ENCODE assay signal across 11 cellular contexts in genomic region chr7:25858562-25859411, GRCh38.
DNase-seq lines count a peak whose midpoint lies in the region; ATAC-seq and TF ChIP-seq lines count a peak whose summit lies in the region.
"Had no signal": no experiment of that assay in that cellular context is flagged by ENCODE, and none has a peak within 500 bp of the region (broad histone marks: within the 10 kb centered on the region; RNA-seq: fewer than 3 reads in every experiment).

No MANE protein-coding gene starts in this region.

- TF ChIP-seq EP300 in stomach (IDR thresholded peaks at IDR 0.05) = no peak

- no peaks in the 10 kb centered on the region for H3K27me3 ChIP-seq in Caco-2 (replicated peaks; ENCODE audit: control insufficient read depth, insufficient read depth, low read length)
- peaks cover 72% of the 10 kb centered on the region for H3K27me3 ChIP-seq in HUES48 (ENCODE audit: control insufficient read depth, insufficient read depth, low read length)
- peaks cover 35 to 100% (median 100%) of the 10 kb centered on the region in 3 donors for H3K27me3 ChIP-seq in stomach

- H3K9me3 ChIP-seq in Caco-2 = no peaks in the 10 kb centered on the region
- no peaks in the 10 kb centered on the region for H3K9me3 ChIP-seq in HUES48 (ENCODE audit: control insufficient read depth, insufficient read depth, low read length)
- H3K9me3 ChIP-seq in stomach = peaks cover 6 to 75% (median 43%) of the 10 kb centered on the region in 4 donors

- H3K36me3 ChIP-seq in Caco-2 (ENCODE audit: control insufficient read depth, insufficient read depth, low read length) = no peaks in the 10 kb centered on the region
- no peaks in the 10 kb centered on the region for H3K36me3 ChIP-seq in HUES48 (ENCODE audit: control insufficient read depth, insufficient read depth, low read length)
- no peaks in the 10 kb centered on the region for H3K36me3 ChIP-seq in stomach
- H3K36me3 ChIP-seq: cardiac muscle cell had no signal

- BruUV-seq in Caco-2 (replicated peaks; lab: Mats Ljungman, UMichigan) = no TSS peak

- no peak overlapping the region for H3K9ac ChIP-seq in HUES48 (ENCODE audit: low read depth, low read length)

- POLR2A ChIA-PET in Caco-2 (lab: Charles Lee) = no interaction called here
- POLR2A ChIA-PET in activated naive CD8-positive, alpha-beta T cell treated with anti-CD3 and anti-CD28 coated beads, Interleukin-2, amount 10 ng/mL, durations not matched to agents 7 days and 5 days (lab: Charles Lee) = interaction anchor here (0.7 kb wide), 1 partner anchor 336 kb away, joined by 3 read pairs; no protein-coding TSS in a partner anchor

- H3K27me3 Mint-ChIP-seq in Caco-2 (ENCODE audit: insufficient read depth, unreplicated experiment) (peaks cover 8% of the 10 kb centered on the region), natural killer cell (ENCODE audit: low read depth in 2 of 2) (peaks cover 6 to 56% of the 10 kb centered on the region in 2 donors)
- H3K27me3 Mint-ChIP-seq in activated naive CD8-positive, alpha-beta T cell treated with anti-CD3 and anti-CD28 coated beads, Interleukin-2, amount 10 ng/mL, durations not matched to agents 7 days and 5 days = peaks cover 61% of the 10 kb centered on the region
- H3K27me3 Mint-ChIP-seq in effector memory CD8-positive, alpha-beta T cell = peaks cover 30 to 32% of the 10 kb centered on the region in 2 donors

- no peaks in the 10 kb centered on the region for H3K4me1 ChIP-seq in Caco-2
- H3K4me1 ChIP-seq in HUES48 (ENCODE audit: control insufficient read depth, insufficient read depth, low read length) = peaks cover 59% of the 10 kb centered on the region
- peaks cover 0 to 53% (median 27%) of the 10 kb centered on the region in 4 donors for H3K4me1 ChIP-seq in stomach

- 15 to 40% (median 23%) methylated on average over 35 to 47 of the region's 47 CpGs for WGBS in stomach, 5 donors

- no peaks in the 10 kb centered on the region for H3K9me3 Mint-ChIP-seq in Caco-2 (ENCODE audit: unreplicated experiment)
- H3K9me3 Mint-ChIP-seq in activated naive CD8-positive, alpha-beta T cell treated with anti-CD3 and anti-CD28 coated beads, Interleukin-2, amount 10 ng/mL, durations not matched to agents 7 days and 5 days = peaks cover 3% of the 10 kb centered on the region
- peaks cover 3 to 12% of the 10 kb centered on the region in 2 donors for H3K9me3 Mint-ChIP-seq in natural killer cell
- H3K9me3 Mint-ChIP-seq in effector memory CD8-positive, alpha-beta T cell = peaks cover 0 to 10% of the 10 kb centered on the region in 2 donors

- intact Hi-C loops in Caco-2 (cut with micrococcal nuclease; ENCODE audit: unreplicated experiment) (loop anchor here (10.0 kb wide), 1 partner anchor 734 kb away; the partner anchor contains the start of gene CYCS), natural killer cell (cut with micrococcal nuclease) (loop anchor here (5.0 kb wide), 1 partner anchor 1384 kb away; the partner anchor contains the start of gene EVX1), stomach (cut with DNase I; ENCODE audit: low total_unique reads) (no loop called here)

- no peak for TF ChIP-seq POLR2A in stomach (IDR thresholded peaks at IDR 0.05)

- H3K4me3 ChIP-seq in Caco-2 (ENCODE audit: low read depth, low read length) (peak overlapping the region; percentile 66), HUES48 (ENCODE audit: low read depth, low read length) (peak overlapping the region; percentile 83), stomach (no peak overlapping the region)

- H3K27ac ChIP-seq in HUES48 (ENCODE audit: low read depth, low read length) (no peak overlapping the region), stomach (no peak overlapping the region)
- H3K27ac ChIP-seq: cardiac muscle cell had no signal

- DNase-seq in Caco-2 = peak in 1 of 2 experiments; percentile 36
- DNase-seq in activated naive CD8-positive, alpha-beta T cell treated with anti-CD3 and anti-CD28 coated beads, Interleukin-2, amount 10 ng/mL, durations not matched to agents 7 days and 5 days = peak; percentile 38
- DNase-seq in natural killer cell = no peak
- no peak for DNase-seq in stomach
- no peak for DNase-seq in effector memory CD8-positive, alpha-beta T cell
- DNase-seq in midbrain (lab: John Stamatoyannopoulos, UW) = no peak
- DNase-seq: KBM-7, NCI-H69 had no signal

- TF ChIP-seq CTCF in Caco-2 (IDR thresholded peaks at IDR 0.05; ENCODE audit: insufficient read depth in 1 of 2, low read depth in 1 of 2, low read length in 1 of 2, severe bottlenecking in 1 of 2, unreplicated experiment in 1 of 2) = no peak
- TF ChIP-seq CTCF in natural killer cell (IDR thresholded peaks at IDR 0.05) = no peak
- no peak for TF ChIP-seq CTCF in stomach (IDR thresholded peaks at IDR 0.05)

- H3K4me3 Mint-ChIP-seq in Caco-2 (ENCODE audit: unreplicated experiment) (no peak overlapping the region), natural killer cell (peak overlapping the region; percentile 58)
- peak overlapping the region; percentile 26 for H3K4me3 Mint-ChIP-seq in activated naive CD8-positive, alpha-beta T cell treated with anti-CD3 and anti-CD28 coated beads, Interleukin-2, amount 10 ng/mL, durations not matched to agents 7 days and 5 days
- H3K4me3 Mint-ChIP-seq in effector memory CD8-positive, alpha-beta T cell = peak overlapping the region in 1 of 2 donors; percentile 52

- H3K27ac Mint-ChIP-seq in Caco-2 (ENCODE audit: unreplicated experiment) (no peak overlapping the region), natural killer cell (peak overlapping the region in 1 of 2 donors; percentile 82)
- H3K27ac Mint-ChIP-seq in activated naive CD8-positive, alpha-beta T cell treated with anti-CD3 and anti-CD28 coated beads, Interleukin-2, amount 10 ng/mL, durations not matched to agents 7 days and 5 days = peak overlapping the region; percentile 26
- H3K27ac Mint-ChIP-seq in effector memory CD8-positive, alpha-beta T cell = no peak overlapping the region

- ATAC-seq in activated naive CD8-positive, alpha-beta T cell treated with anti-CD3 and anti-CD28 coated beads, Interleukin-2, amount 10 ng/mL, durations not matched to agents 7 days and 5 days (ENCODE audit: low read depth) = no peak
- ATAC-seq in natural killer cell (no peak), GM18867 (IDR thresholded peaks at IDR 0.05; ENCODE audit: unreplicated experiment) (no peak)
- ATAC-seq in effector memory CD8-positive, alpha-beta T cell (replicated peaks) = no peak

- H3K36me3 Mint-ChIP-seq in Caco-2 (ENCODE audit: insufficient read depth, unreplicated experiment) (peaks cover 17% of the 10 kb centered on the region), natural killer cell (peaks cover 30% of the 10 kb centered on the region)
- H3K36me3 Mint-ChIP-seq in activated naive CD8-positive, alpha-beta T cell treated with anti-CD3 and anti-CD28 coated beads, Interleukin-2, amount 10 ng/mL, durations not matched to agents 7 days and 5 days = peaks cover 7% of the 10 kb centered on the region
- peaks cover 57% of the 10 kb centered on the region for H3K36me3 Mint-ChIP-seq in effector memory CD8-positive, alpha-beta T cell (ENCODE audit: insufficient read depth)

- no peaks in the 10 kb centered on the region for H3K4me1 Mint-ChIP-seq in Caco-2 (ENCODE audit: low read depth, unreplicated experiment)
- peaks cover 31% of the 10 kb centered on the region for H3K4me1 Mint-ChIP-seq in activated naive CD8-positive, alpha-beta T cell treated with anti-CD3 and anti-CD28 coated beads, Interleukin-2, amount 10 ng/mL, durations not matched to agents 7 days and 5 days
- peaks cover 16 to 23% of the 10 kb centered on the region in 2 donors for H3K4me1 Mint-ChIP-seq in natural killer cell
- peaks cover 7 to 10% of the 10 kb centered on the region in 2 donors for H3K4me1 Mint-ChIP-seq in effector memory CD8-positive, alpha-beta T cell (ENCODE audit: low read depth in 2 of 2)

- CTCF ChIA-PET in Caco-2 (lab: Charles Lee) = no interaction called here

Comparison
In these comparisons a context has a peak if more than half of its experiments do, and no peak if none do; other contexts are left out.
1. H3K4me3 ChIP-seq: peak in Caco-2 (single experiment) and HUES48 (single experiment); none in stomach (0 of 4).